7 cellular contexts compared by ENCODE assay signal in genomic region chr15:43532821-43533220, GRCh38. TPM values are rescaled to one million over a fixed set of nuclear protein-coding genes. Genes with fewer than 3 reads are reported as not detected.
A peak's percentile ranks its signal among the peaks of the same experiment; 100 is the strongest.
DNase-seq lines count a peak whose midpoint lies in the region; FAIRE-seq and TF ChIP-seq lines count a peak whose summit lies in the region.
"Not testable (repeated sequence)": the region's sequence is repeated elsewhere in the genome, so short reads cannot be mapped to it uniquely, and the experiment has no call there.

No MANE protein-coding gene starts in this region.

- H2AFZ ChIP-seq in GM23248, result not testable (repeated sequence)

- FAIRE-seq in small intestine (lab: Jason Lieb, UNC), result not testable (repeated sequence)

- not testable (repeated sequence) for H4K20me1 ChIP-seq in GM23248 (ENCODE audit: insufficient read depth)

- in situ Hi-C loops in GM23248 (cut with MboI), result not testable (repeated sequence)

- H3K9ac ChIP-seq in GM23248; adipocyte (ENCODE audit: low read length): not testable (repeated sequence)

- not testable (repeated sequence) for H3K4me3 ChIP-seq in AG10803 (ENCODE audit: low read length); GM23248; adipocyte (ENCODE audit: low read length); fibroblast of mammary gland (ENCODE audit: control insufficient read depth, low read depth, low read length); small intestine (ENCODE audit: low read depth in 1 of 2, low read length in 2 of 2)

- not testable (repeated sequence) for TF ChIP-seq CTCF in AG10803 (conservative IDR thresholded peaks at IDR 0.05; ENCODE audit: low read length); fibroblast of mammary gland (conservative IDR thresholded peaks at IDR 0.05; ENCODE audit: control insufficient read depth, insufficient read depth, low read depth, low read length)

- peaks cover 22% of the 10 kb centered on the region for H3F3A ChIP-seq in GM23248 (ENCODE audit: insufficient read depth)

- DNase-seq in AG10803 (ENCODE audit: low read depth), result peak; percentile 63
- peak; percentile 63 for DNase-seq in GM23248
- peak; percentile 70 for DNase-seq in adipocyte (ENCODE audit: low read depth)
- DNase-seq in fibroblast of mammary gland (ENCODE audit: low read depth), result peak; percentile 74
- peak; percentile 69 for DNase-seq in kidney glomerular epithelial cell (lab: John Stamatoyannopoulos, UW)
- peak; percentile 25 for DNase-seq in myocyte (ENCODE audit: low read depth)
- peak; percentile 51 for DNase-seq in small intestine

- WGBS in GM23248 (ENCODE audit: low coverage in 1 of 2, low lambda C conversion rate in 2 of 2, missing lambda C conversion rate in 2 of 2), 2 experiments, result 6% methylated on average over 5 of the region's 5 CpGs
- 17 to 63% (median 38%) methylated on average over 5 of the region's 5 CpGs for WGBS in small intestine, 3 donors

- H3K4me1 ChIP-seq in GM23248 (ENCODE audit: insufficient read depth) (peaks cover 15% of the 10 kb centered on the region), adipocyte (ENCODE audit: control insufficient read depth, insufficient read depth, low read length) (peaks cover 13% of the 10 kb centered on the region)
- H3K4me1 ChIP-seq in small intestine (ENCODE audit: control insufficient read depth in 2 of 2, insufficient read depth in 1 of 2, low read depth in 1 of 2, low read length in 1 of 2), result not testable (repeated sequence)

- H3K27ac ChIP-seq in GM23248, result peak overlapping the region; percentile 34; the same call in 1 of the 2 replicates
- not testable (repeated sequence) for H3K27ac ChIP-seq in small intestine (ENCODE audit: low read depth in 1 of 2, low read length in 1 of 2)

- not testable (repeated sequence) for H3K4me2 ChIP-seq in GM23248 (ENCODE audit: unreplicated experiment)

- not testable (repeated sequence) for H3K79me2 ChIP-seq in GM23248 (ENCODE audit: insufficient read depth)

- H3K27me3 ChIP-seq in GM23248 (replicated peaks; ENCODE audit: insufficient read depth); adipocyte (replicated peaks; ENCODE audit: control insufficient read depth, insufficient read depth, low read length); small intestine (ENCODE audit: control insufficient read depth in 2 of 2, insufficient read depth in 2 of 2, low read length in 2 of 2): not testable (repeated sequence)

- H3K9me2 ChIP-seq in GM23248 (ENCODE audit: insufficient read depth), result not testable (repeated sequence)

- H3K9me3 ChIP-seq in GM23248 (ENCODE audit: low read depth); adipocyte (ENCODE audit: control insufficient read depth, low read length); small intestine (ENCODE audit: control insufficient read depth, low read depth): not testable (repeated sequence)

- not testable (repeated sequence) for H3K36me3 ChIP-seq in GM23248 (ENCODE audit: low read depth); small intestine (ENCODE audit: control insufficient read depth in 2 of 2, insufficient read depth in 2 of 2, low read length in 2 of 2)
- H3K36me3 ChIP-seq in adipocyte (ENCODE audit: control insufficient read depth, insufficient read depth, low read length, severe bottlenecking), result peaks cover 15% of the 10 kb centered on the region

RNA-seq across cellular contexts. Expression of gene MAP1A, which starts 15.4 kb away (rescaled TPM):
- 61.9 and 62.2 TPM in 2 replicates for total RNA-seq in GM23248 (2014; rRNA removed; shearing (Covaris generic))
- 30.3 and 31.5 TPM in 2 replicates for polyA plus RNA-seq in GM23248 (2016; fragmentation: Nextera tagmentation; extraction: Ambion mirVana)
- 332 and 364 TPM in 2 replicates for total RNA-seq in myocyte
- 158 TPM for polyA plus RNA-seq in myocyte (2012)
- 1 to 10 TPM in 1 of 3 donors, under 1 TPM in 2; 0.22 to 4.2 (median 0.27) TPM for polyA plus RNA-seq in small intestine

RNA-seq across cellular contexts. Expression of gene TP53BP1, which starts 39.9 kb away (rescaled TPM):
- total RNA-seq in GM23248 (2014; rRNA removed; shearing (Covaris generic)), result 46.4 and 56.8 TPM in 2 replicates
- 20.1 and 20.4 TPM in 2 replicates for polyA plus RNA-seq in GM23248 (2016; fragmentation: Nextera tagmentation; extraction: Ambion mirVana)
- 74.8 and 86.4 TPM in 2 replicates for total RNA-seq in myocyte
- 53.2 TPM for polyA plus RNA-seq in myocyte (2012)
- polyA plus RNA-seq in small intestine, result 1 to 10 TPM; 1.1 to 8.8 (median 2.5) TPM

RNA-seq across cellular contexts. Expression of gene PPIP5K1, which starts 57.2 kb away (rescaled TPM):
- 8.0 and 13.1 TPM in 2 replicates for total RNA-seq in GM23248 (2014; rRNA removed; shearing (Covaris generic))
- 7.0 and 8.2 TPM in 2 replicates for polyA plus RNA-seq in GM23248 (2016; fragmentation: Nextera tagmentation; extraction: Ambion mirVana)
- 9.9 and 10.5 TPM in 2 replicates for total RNA-seq in myocyte
- 24.4 TPM for polyA plus RNA-seq in myocyte (2012)
- 10 to 100 TPM; 15.5 to 64.6 (median 61.3) TPM for polyA plus RNA-seq in small intestine
